19 cellular contexts compared by ENCODE assay signal in genomic region chr2:233147136-233147828, GRCh38.
"Had no signal": no experiment of that assay in that cellular context is flagged by ENCODE, and none has a peak within 500 bp of the region (broad histone marks: within the 10 kb centered on the region; RNA-seq: fewer than 3 reads in every experiment).

No MANE protein-coding gene starts in this region.

- H3K9me3 Mint-ChIP-seq: type B pancreatic cell had no signal

- H3K36me3 ChIP-seq: prostate gland, right lobe of liver had no signal

- DNase-seq: cortex of kidney; dorsolateral prefrontal cortex; effector CD8-positive, alpha-beta T cell; heart left ventricle; hippocampal formation; kidney glomerular epithelial cell; mucosa of descending colon; retina; right lobe of liver; stimulated activated CD4-positive, alpha-beta T cell treated with anti-CD3 and anti-CD28 coated beads, Interleukin-15, amount 100 ng/mL, for 24 hours; stimulated activated CD4-positive, alpha-beta T cell treated with anti-CD3 and anti-CD28 coated beads, Interleukin-1b, Interleukin-23, amount 100 ng/mL, for 48 hours; stimulated activated CD4-positive, alpha-beta T cell treated with anti-CD3 and anti-CD28 coated beads, Interleukin-4, amount 100 ng/mL, for 24 hours; stimulated activated naive CD4-positive, alpha-beta T cell had no signal

- H3K27me3 ChIP-seq: dorsolateral prefrontal cortex, right lobe of liver had no signal

- H3K27ac Mint-ChIP-seq: nephron, type B pancreatic cell had no signal

- H3K36me3 Mint-ChIP-seq: type B pancreatic cell had no signal

- H3K79me2 ChIP-seq: parathyroid adenoma had no signal

- H3K9me3 ChIP-seq: heart left ventricle, mucosa of descending colon, prostate gland, right lobe of liver had no signal

- H2AFZ ChIP-seq: parathyroid adenoma had no signal

- H3K4me1 ChIP-seq: prostate gland, right lobe of liver had no signal

- H3K4me3 Mint-ChIP-seq: nephron, type B pancreatic cell had no signal

- H3K4me3 ChIP-seq: dorsolateral prefrontal cortex, heart left ventricle, mucosa of descending colon, prostate gland, right lobe of liver had no signal

- ATAC-seq: esophagus mucosa, heart left ventricle, left lobe of liver, mucosa of descending colon, right lobe of liver had no signal

- H3K27ac ChIP-seq: dorsolateral prefrontal cortex, heart left ventricle, parathyroid adenoma, prostate gland, right lobe of liver had no signal
